In genomic region chr5:6623941-6624340, GRCh38 we compare ENCODE assay signal across 23 cellular contexts.
"Had no signal": no experiment of that assay in that cellular context is flagged by ENCODE, and none has a peak within 500 bp of the region (broad histone marks: within the 10 kb centered on the region; RNA-seq: fewer than 3 reads in every experiment).

No MANE protein-coding gene starts in this region.

- H3K4me1 ChIP-seq: Peyer's patch had no signal

- H3K27ac Mint-ChIP-seq: activated B cell treated with CpG ODN at 0.5 μM for 24 hours; activated CD4-positive, alpha-beta T cell treated with anti-CD3 and anti-CD28 coated beads, Interleukin-2, amount 10 ng/mL, durations not matched to agents 24 days and 14 days; activated CD8-positive, alpha-beta memory T cell treated with anti-CD3 and anti-CD28 coated beads, Interleukin-2, amount 10 ng/mL, durations not matched to agents 7 days and 5 days; T-helper 17 cell had no signal

- H3K27me3 ChIP-seq: brain microvascular endothelial cell, MG63, Peyer's patch had no signal

- H3K9ac ChIP-seq: KMS-11 had no signal

- H3K27ac ChIP-seq: brain microvascular endothelial cell, KMS-11, Peyer's patch had no signal

- H3K4me3 Mint-ChIP-seq: activated B cell treated with CpG ODN at 0.5 μM for 24 hours; activated CD4-positive, alpha-beta T cell treated with anti-CD3 and anti-CD28 coated beads, Interleukin-2, amount 10 ng/mL, durations not matched to agents 24 days and 14 days; activated CD8-positive, alpha-beta memory T cell treated with anti-CD3 and anti-CD28 coated beads, Interleukin-2, amount 10 ng/mL, durations not matched to agents 7 days and 5 days; activated T-cell treated with anti-CD3 and anti-CD28 coated beads, Interleukin-2, amount 50 U/mL, for 4 hours; T-helper 17 cell had no signal

- H3K4me2 ChIP-seq: KMS-11 had no signal

- H3K9me3 ChIP-seq: MG63 had no signal

- DNase-seq: activated B cell treated with CpG ODN at 0.5 μM for 24 hours; activated CD4-positive, alpha-beta T cell treated with anti-CD3 and anti-CD28 coated beads for 1 hour; activated CD4-positive, alpha-beta T cell treated with anti-CD3 and anti-CD28 coated beads, Interleukin-2, amount 10 ng/mL, durations not matched to agents 24 days and 14 days; activated CD4-positive, alpha-beta T cell treated with anti-CD3 and anti-CD28 coated beads, Interleukin-2, amount 50 U/mL, for 48 hours; activated CD8-positive, alpha-beta memory T cell treated with anti-CD3 and anti-CD28 coated beads, Interleukin-2, amount 10 ng/mL, durations not matched to agents 7 days and 5 days; activated effector memory CD4-positive, alpha-beta T cell treated with anti-CD3 and anti-CD28 coated beads, Interleukin-2, amount 50 U/mL, for 16 hours; activated naive CD4-positive, alpha-beta T cell treated with Interleukin-2 at 50 U/mL for 16 hours; activated T-cell treated with anti-CD3 and anti-CD28 coated beads, Interleukin-2, amount 50 U/mL, for 4 hours; brain microvascular endothelial cell; MG63; MV-4-11; NCI-H1105 treated with DMSO at 0.1 percent for 48 hours; NCI-H1436 treated with DMSO at 0.1 percent for 48 hours; NCI-H187; NCI-H2081; NCI-H510A treated with DMSO at 0.1 percent for 48 hours; NCI-H69; Peyer's patch; SHP77; T-helper 17 cell; T-helper 9 cell had no signal

- ATAC-seq: activated CD8-positive, alpha-beta memory T cell treated with anti-CD3 and anti-CD28 coated beads, Interleukin-2, amount 10 ng/mL, durations not matched to agents 7 days and 5 days; activated naive CD4-positive, alpha-beta T cell treated with anti-CD3 and anti-CD28 coated beads, Interleukin-2, amount 50 U/mL, for 72 hours; activated T-cell treated with anti-CD3 and anti-CD28 coated beads, Interleukin-2, amount 50 U/mL, for 4 hours; T-helper 17 cell had no signal

- H3K27me3 Mint-ChIP-seq: activated B cell treated with CpG ODN at 0.5 μM for 24 hours; activated CD4-positive, alpha-beta T cell treated with anti-CD3 and anti-CD28 coated beads, Interleukin-2, amount 10 ng/mL, durations not matched to agents 24 days and 14 days; activated CD8-positive, alpha-beta memory T cell treated with anti-CD3 and anti-CD28 coated beads, Interleukin-2, amount 10 ng/mL, durations not matched to agents 7 days and 5 days; T-helper 17 cell had no signal

- H3K4me3 ChIP-seq: MG63, Peyer's patch had no signal
